In the genomic region with DNA sequence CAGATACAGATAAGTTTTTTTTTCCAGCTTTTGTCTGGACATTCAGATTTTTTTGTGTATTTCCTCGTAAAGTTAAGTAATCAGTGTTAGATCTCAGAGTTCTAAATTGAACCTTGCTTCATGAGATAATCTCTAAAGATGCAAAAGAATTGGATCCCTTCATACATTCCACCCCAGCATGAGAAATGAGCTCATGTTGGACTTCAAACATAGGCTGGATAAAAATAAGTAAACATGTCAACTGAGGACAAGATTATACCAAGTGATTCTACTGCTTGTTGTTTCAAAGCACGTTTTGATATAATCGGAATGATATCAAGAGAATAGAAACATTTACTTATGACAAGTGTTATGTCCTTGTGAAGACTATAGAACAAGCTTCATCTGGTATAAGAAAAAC, we compare ENCODE assay signal across 20 cellular contexts.
"Had no signal": no experiment of that assay in that cellular context is flagged by ENCODE, and none has a peak within 500 bp of the region (broad histone marks: within the 10 kb centered on the region; RNA-seq: fewer than 3 reads in every experiment).

No MANE protein-coding gene starts in this region.

- H3K4me1 ChIP-seq: Peyer's patch, SJCRH30 had no signal

- DNase-seq: NCI-H1092, NCI-H1105 treated with DMSO at 0.1 percent for 48 hours, NCI-H1417 treated with DMSO at 0.1 percent for 48 hours, NCI-H146, NCI-H1694 treated with DMSO at 0.1 percent for 48 hours, NCI-H1930, NCI-H2081, NCI-H2107, NCI-H2227 treated with DMSO at 0.1 percent for 48 hours, NCI-H524, NCI-H526 treated with DMSO at 0.1 percent for 48 hours, NCI-H748 treated with DMSO at 0.1 percent for 48 hours, Peyer's patch, SHP77 treated with DMSO at 0.1 percent for 48 hours, SJCRH30 had no signal

- ATAC-seq: K562, Right ventricle myocardium inferior, SK-N-SH treated with all-trans-retinoic acid at 6 μM for 48 hours had no signal

- H3K4me3 Mint-ChIP-seq: IgD-negative memory B cell had no signal

- H3K27ac ChIP-seq: HL-60, Peyer's patch, SJCRH30 had no signal

- H3K9me3 ChIP-seq: Peyer's patch, SJCRH30 had no signal

- H3K4me1 Mint-ChIP-seq: IgD-negative memory B cell had no signal

- H3K27me3 ChIP-seq: Peyer's patch, SJCRH30 had no signal

- H3K27ac Mint-ChIP-seq: IgD-negative memory B cell had no signal

- H3K4me3 ChIP-seq: K562, Peyer's patch, SJCRH30 had no signal

- H3K36me3 Mint-ChIP-seq: IgD-negative memory B cell had no signal

- H3K36me3 ChIP-seq: Peyer's patch, SJCRH30 had no signal
